ENCODE assay signal across 8 cellular contexts in the genomic region with DNA sequence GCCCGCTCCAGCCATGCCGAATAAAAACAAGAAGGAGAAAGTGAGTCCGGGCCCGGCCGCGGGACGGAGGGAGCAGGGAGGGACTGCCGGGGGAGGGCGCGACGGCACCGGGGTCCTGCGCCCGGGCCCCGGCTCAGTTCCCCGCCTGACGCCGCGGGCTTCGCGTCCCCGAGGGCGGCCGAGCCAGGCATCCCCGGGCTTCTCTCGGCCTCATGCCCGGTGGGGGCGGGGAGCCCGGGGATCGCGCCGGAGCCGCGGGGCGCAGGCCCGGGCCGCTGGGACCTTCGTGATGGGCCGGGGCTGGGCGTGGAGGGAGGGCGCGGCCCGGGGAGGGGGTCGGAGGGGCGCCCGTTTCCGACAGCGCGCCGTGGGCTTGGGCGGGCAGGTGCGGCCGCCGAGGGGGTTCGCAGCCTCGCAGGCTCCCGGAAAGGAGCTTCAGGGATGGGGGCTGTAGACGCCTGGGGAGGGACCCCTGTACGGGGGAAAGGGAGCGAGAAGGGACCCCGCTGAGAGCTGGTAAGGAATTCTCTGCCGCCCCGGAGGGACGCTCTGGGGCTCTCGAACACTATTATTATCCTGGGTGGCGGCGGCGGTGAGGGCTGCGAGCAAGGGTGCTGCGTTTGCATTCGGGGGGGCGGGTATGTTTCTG. TPM values are rescaled to one million over a fixed set of nuclear protein-coding genes. Genes with fewer than 3 reads are reported as not detected.
DNase-seq lines count a peak whose midpoint lies in the region; ATAC-seq and TF ChIP-seq lines count a peak whose summit lies in the region.

No MANE protein-coding gene starts in this region.

- TF ChIP-seq CTCF in fibroblast of villous mesenchyme (IDR thresholded peaks at IDR 0.05; ENCODE audit: insufficient read depth, low read depth, low read length) = no peak

- H2AFZ ChIP-seq in neuron (ENCODE audit: low read depth, low read length) = peak overlapping the region; percentile 81

- H3K9me3 ChIP-seq in neuron (ENCODE audit: low read length) = no peaks in the 10 kb centered on the region

- H3K4me3 ChIP-seq in fibroblast of villous mesenchyme (ENCODE audit: low read depth, low read length) (peak overlapping the region; percentile 72), neuron (ENCODE audit: low read length) (peak overlapping the region; percentile 79)

- peaks cover 9% of the 10 kb centered on the region for H3K4me1 ChIP-seq in neuron (ENCODE audit: insufficient read depth, low read length)

- peaks cover 3% of the 10 kb centered on the region for H3K27me3 ChIP-seq in neuron (ENCODE audit: insufficient read depth, low read length)

- peaks cover 16% of the 10 kb centered on the region for H3K36me3 ChIP-seq in neuron (ENCODE audit: insufficient read depth, low read length)

- peak; percentile 22 for DNase-seq in EL
- DNase-seq in LHCN-M2 (ENCODE audit: low read depth) = peak; percentile 9
- DNase-seq in activated T-cell treated with anti-CD3 and anti-CD28 coated beads, Interleukin-2, amount 50 U/mL, for 1 hour = peak; percentile 64
- no peak for DNase-seq in fibroblast of villous mesenchyme (ENCODE audit: low read depth)
- no peak for DNase-seq in ureter (ENCODE audit: low spot score)
- no peak for DNase-seq in NCI-H774 (lab: John Stamatoyannopoulos, UW)

- ATAC-seq in GM21619 (IDR thresholded peaks at IDR 0.05; ENCODE audit: unreplicated experiment) = peak; percentile 14

RNA-seq across cellular contexts. Expression of gene PPP2R5C, which starts 0.5 kb away (rescaled TPM):
- total RNA-seq in LHCN-M2 (2014; rRNA removed) = 78.0 and 86.3 TPM in 2 replicates
- polyA plus RNA-seq in LHCN-M2 (2012) = 49.6 TPM
- 87.3 and 114 TPM in 2 replicates for total RNA-seq in fibroblast of villous mesenchyme
- total RNA-seq in ureter = 155 TPM

Comparison
In these comparisons a context has a peak if more than half of its experiments do, and no peak if none do; other contexts are left out.
1. DNase-seq: peak in EL (single experiment), LHCN-M2 (single experiment) and activated T-cell treated with anti-CD3 and anti-CD28 coated beads, Interleukin-2, amount 50 U/mL, for 1 hour (single experiment); none in fibroblast of villous mesenchyme (single experiment), ureter (single experiment) and NCI-H774 (single experiment).